In the genomic region with DNA sequence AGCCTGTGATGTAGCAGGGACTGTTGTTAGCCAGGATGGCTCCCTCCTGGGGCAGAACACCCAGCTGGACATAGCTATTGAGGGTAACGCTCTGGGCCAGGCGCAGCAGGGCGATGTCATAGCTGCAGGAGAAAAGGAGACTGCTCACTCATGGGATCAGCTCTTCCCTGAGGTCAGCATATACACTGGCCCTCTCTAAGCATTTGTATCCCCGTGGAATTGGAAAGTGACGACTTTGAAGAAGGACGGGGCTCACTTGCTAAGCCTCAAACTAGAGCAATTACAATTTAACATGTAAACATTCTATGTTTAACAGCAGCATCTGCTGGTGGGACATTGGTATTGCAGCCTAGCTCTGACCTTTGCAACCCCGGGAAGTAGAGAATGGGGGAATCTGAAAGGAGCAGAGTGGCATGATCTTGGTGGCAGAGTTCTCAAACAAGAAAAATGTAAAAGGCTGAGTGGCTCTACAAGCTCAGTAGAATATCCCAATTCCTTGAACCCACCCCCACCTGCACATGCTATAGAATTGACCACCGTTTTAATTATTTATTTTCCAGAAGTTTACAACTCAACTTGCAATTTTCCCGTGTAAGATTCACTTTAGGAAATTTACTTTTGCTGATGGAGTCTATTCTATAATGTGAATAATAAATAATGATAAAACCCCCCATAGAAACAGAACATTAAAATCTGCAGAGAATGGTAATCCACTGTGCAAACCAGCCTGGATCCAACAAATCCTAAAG, we compare ENCODE assay signal across 7 cellular contexts. TPM values are rescaled to one million over a fixed set of nuclear protein-coding genes. Genes with fewer than 3 reads are reported as not detected.
DNase-seq lines count a peak whose midpoint lies in the region; ATAC-seq and TF ChIP-seq lines count a peak whose summit lies in the region.

No MANE protein-coding gene starts in this region.

- intact Hi-C loops in adrenal gland (cut with DNase I): loop anchor here (5.0 to 10.0 kb wide), 5 partner anchors 69 to 507 kb away; partner anchors contain the start of genes LETMD1 (in 1 of the 2) and SMAGP (in 1 of the 2)
- intact Hi-C loops in left ventricle myocardium inferior (cut with micrococcal nuclease): no loop called here

- no peak overlapping the region for H3K27ac ChIP-seq in adrenal gland
- no peak overlapping the region for H3K27ac ChIP-seq in left ventricle myocardium inferior (replicated peaks)

- 23 to 28% (median 26%) methylated on average over 6 to 9 of the region's 9 CpGs for WGBS in adrenal gland, 4 donors

- TF ChIP-seq CTCF in GM12872 (IDR thresholded peaks at IDR 0.05; ENCODE audit: insufficient read depth, low read depth, low read length) (peak; percentile 100), adrenal gland (IDR thresholded peaks at IDR 0.05) (peak; percentile 95 to 99 (median 98)), left ventricle myocardium inferior (IDR thresholded peaks at IDR 0.05; ENCODE audit: borderline replicate concordance) (peak; percentile 96)

- no peaks in the 10 kb centered on the region for H3K27me3 ChIP-seq in adrenal gland
- H3K27me3 ChIP-seq in left ventricle myocardium inferior (ENCODE audit: low read depth): peaks cover 10% of the 10 kb centered on the region

- H3K4me3 ChIP-seq in adrenal gland (peak overlapping the region in 1 of 4 donors; percentile 25), left ventricle myocardium inferior (peak overlapping the region; percentile 48)

- no peak for TF ChIP-seq POLR2A in adrenal gland (IDR thresholded peaks at IDR 0.05)

- peaks cover 0 to 10% of the 10 kb centered on the region in 2 donors for H3K4me1 ChIP-seq in adrenal gland (replicated peaks in 1 of 2)
- peaks cover 5% of the 10 kb centered on the region for H3K4me1 ChIP-seq in left ventricle myocardium inferior

- H3K9me3 ChIP-seq in adrenal gland (replicated peaks in 1 of 3) (no peaks in the 10 kb centered on the region), left ventricle myocardium inferior (replicated peaks) (no peaks in the 10 kb centered on the region)

- ATAC-seq in HG02852 (IDR thresholded peaks at IDR 0.05; ENCODE audit: unreplicated experiment): no peak

- DNase-seq in NCI-H1092 (lab: John Stamatoyannopoulos, UW): peak; percentile 31
- DNase-seq in T follicular helper cell (ENCODE audit: low read depth): peak; percentile 60
- DNase-seq in adrenal gland: peak; percentile 62 to 89 (median 73)
- DNase-seq in left ventricle myocardium inferior: peak; percentile 30
- DNase-seq in renal cortical epithelial cell (ENCODE audit: low read depth): peak; percentile 71

- no peaks in the 10 kb centered on the region for H3K36me3 ChIP-seq in adrenal gland (replicated peaks in 1 of 2)
- no peaks in the 10 kb centered on the region for H3K36me3 ChIP-seq in left ventricle myocardium inferior

RNA-seq across cellular contexts. Expression of gene CELA1, which starts 5.0 kb away (rescaled TPM):
- total RNA-seq in adrenal gland (1 to 10 TPM in 6 of 8 donors, under 1 TPM in 1, not detected in 1; 0.28 to 9.4 (median 4.1) TPM), left ventricle myocardium inferior (not detected), renal cortical epithelial cell (not detected in 2 replicates)
- polyA plus RNA-seq in adrenal gland: under 1 TPM; 0.60 to 0.80 (median 0.67) TPM

RNA-seq across cellular contexts. Expression of gene BIN2, which starts 17.5 kb away (rescaled TPM):
- total RNA-seq in adrenal gland (10 to 100 TPM in 1 of 8 donors, 1 to 10 TPM in 7; 4.2 to 16.6 (median 7.1) TPM), left ventricle myocardium inferior (1.6 TPM), renal cortical epithelial cell (not detected in 2 replicates)
- 1 to 10 TPM; 4.3 to 9.8 (median 4.6) TPM for polyA plus RNA-seq in adrenal gland

RNA-seq across cellular contexts. Expression of gene GALNT6, which starts 49.8 kb away (rescaled TPM):
- 10 to 100 TPM in 1 of 8 donors, 1 to 10 TPM in 6, under 1 TPM in 1; 0.66 to 11.0 (median 6.8) TPM for total RNA-seq in adrenal gland
- 1 to 10 TPM; 1.5 to 6.9 (median 1.7) TPM for polyA plus RNA-seq in adrenal gland
- 0.60 TPM for total RNA-seq in left ventricle myocardium inferior
- total RNA-seq in renal cortical epithelial cell: 41.6 and 93.3 TPM in 2 replicates
